18 cellular contexts compared by ENCODE assay signal in the genomic region with DNA sequence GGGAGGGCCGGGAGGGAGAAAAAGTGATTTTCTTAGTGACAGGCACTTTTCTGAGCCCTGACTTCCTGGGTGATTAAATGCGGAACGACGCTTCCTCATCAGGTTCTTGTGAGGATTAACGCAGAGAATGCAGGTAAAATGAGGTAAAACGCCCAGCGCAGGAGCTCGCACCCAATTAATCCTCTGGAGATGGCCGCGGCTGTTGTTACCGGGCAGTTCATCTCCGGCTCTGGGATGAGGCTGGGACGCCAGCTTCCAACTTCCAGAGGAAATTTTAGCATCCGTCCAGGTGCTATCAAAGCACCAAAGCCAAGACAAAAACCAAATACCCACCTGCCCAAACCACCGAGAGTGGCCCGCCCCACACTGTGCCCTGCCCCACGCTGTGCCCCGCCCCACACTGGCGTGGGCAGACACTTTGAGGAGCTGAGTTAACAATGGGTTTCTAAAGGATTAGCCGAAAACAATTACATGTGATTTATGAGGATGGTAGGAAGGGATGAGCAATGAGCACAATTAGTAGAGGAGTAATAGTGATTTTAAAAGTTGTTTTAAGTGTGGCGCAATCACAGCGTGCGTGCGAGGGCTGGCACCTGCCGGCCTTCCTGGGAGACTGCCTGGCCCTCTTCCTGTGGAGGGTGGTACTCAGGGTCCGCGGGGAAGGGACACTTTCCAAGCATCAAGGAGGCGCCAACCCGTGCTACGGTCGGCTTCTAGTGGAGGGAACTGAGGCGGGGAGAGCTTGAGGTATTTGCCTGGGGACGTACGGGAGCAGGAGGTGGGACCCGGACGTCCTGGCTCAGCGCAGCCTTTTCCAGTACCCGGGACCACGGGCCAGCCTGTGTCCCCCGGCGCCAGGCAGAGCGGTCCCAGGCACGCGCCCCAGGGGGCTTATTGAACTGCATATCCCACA. TPM values are rescaled to one million over a fixed set of nuclear protein-coding genes. Genes with fewer than 3 reads are reported as not detected.
A peak's percentile ranks its signal among the peaks of the same experiment; 100 is the strongest.
DNase-seq lines count a peak whose midpoint lies in the region; ATAC-seq and TF ChIP-seq lines count a peak whose summit lies in the region.
"Had no signal": no experiment of that assay in that cellular context is flagged by ENCODE, and none has a peak within 500 bp of the region (broad histone marks: within the 10 kb centered on the region; RNA-seq: fewer than 3 reads in every experiment).

No MANE protein-coding gene starts in this region.

- intact Hi-C loops in Right ventricle myocardium inferior (cut with DNase I), result no loop called here
- intact Hi-C loops in left ventricle myocardium superior (cut with micrococcal nuclease), result no loop called here
- intact Hi-C loops in body of pancreas (cut with DNase I), result no loop called here

- TF ChIP-seq CTCF in LNCaP clone FGC (IDR thresholded peaks at IDR 0.05; ENCODE audit: control insufficient read depth, extremely low read depth, insufficient read depth), result peak; percentile 8; the same call in 1 of the 2 replicates
- TF ChIP-seq CTCF in thoracic aorta (IDR thresholded peaks at IDR 0.05), result no peak
- TF ChIP-seq CTCF in body of pancreas (IDR thresholded peaks at IDR 0.05), result peak in 1 of 7 experiments; percentile 8

- H3K27ac ChIP-seq in thoracic aorta, result peak overlapping the region; percentile 77 to 86
- H3K27ac ChIP-seq in body of pancreas, result no peak overlapping the region
- H3K27ac ChIP-seq: heart right ventricle had no signal

- ATAC-seq in Right ventricle myocardium inferior (no peak), left ventricle myocardium superior (no peak), esophagus mucosa (peak; percentile 64), thoracic aorta (ENCODE audit: insufficient number of reproducible peaks, low FRiP score, low read depth) (no peak), body of pancreas (no peak)
- ATAC-seq: left colon had no signal

- H3K4me1 ChIP-seq in thoracic aorta (ENCODE audit: control insufficient read depth in 1 of 2, low read depth in 2 of 2) (peaks cover 44 to 84% of the 10 kb centered on the region in 2 donors), body of pancreas (peaks cover 7% of the 10 kb centered on the region)

- 9 to 16% methylated on average over 18 to 44 of the region's 44 CpGs for WGBS in body of pancreas, 2 donors

- TF ChIP-seq POLR2A in body of pancreas (IDR thresholded peaks at IDR 0.05), result no peak

- H3K27me3 ChIP-seq in thoracic aorta (replicated peaks; ENCODE audit: insufficient read depth) (no peaks in the 10 kb centered on the region), body of pancreas (peaks cover 0 to 3% of the 10 kb centered on the region in 2 donors)

- no peaks in the 10 kb centered on the region for H3K9me3 ChIP-seq in thoracic aorta
- H3K9me3 ChIP-seq in body of pancreas, result no peaks in the 10 kb centered on the region
- H3K9me3 ChIP-seq: heart right ventricle had no signal

- peak; percentile 1 for DNase-seq in Right ventricle myocardium inferior (ENCODE audit: missing footprints)
- DNase-seq in left ventricle myocardium superior, result no peak
- DNase-seq in LNCaP clone FGC (ENCODE audit: low read depth), result no peak
- DNase-seq in thoracic aorta (ENCODE audit: low spot score), result no peak
- DNase-seq in body of pancreas, result no peak
- DNase-seq in inferior parietal cortex (ENCODE audit: extremely low spot score), result no peak
- no peak for DNase-seq in NCI-H128 (lab: John Stamatoyannopoulos, UW; ENCODE audit: unreplicated experiment)
- DNase-seq: activated CD4-positive, alpha-beta memory T cell treated with anti-CD3 and anti-CD28 coated beads for 36 hours; activated T-cell treated with anti-CD3 and anti-CD28 coated beads, Interleukin-2, amount 50 U/mL, for 48 hours; central memory CD4-positive, alpha-beta T cell; effector memory CD4-positive, alpha-beta T cell; heart right ventricle; KBM-7; left colon; NCI-H1105 treated with DMSO at 0.1 percent for 48 hours; stimulated activated CD4-positive, alpha-beta T cell treated with anti-CD3 and anti-CD28 coated beads, Interleukin-4, amount 100 ng/mL, for 24 hours; stimulated activated CD8-positive, alpha-beta memory T cell treated with anti-CD3 and anti-CD28 coated beads, Interleukin-4, amount 100 ng/mL, for 48 hours had no signal

- H3K36me3 ChIP-seq in thoracic aorta (no peaks in the 10 kb centered on the region), body of pancreas (replicated peaks in 1 of 2; ENCODE audit: insufficient read depth in 1 of 2, low read depth in 2 of 2) (no peaks in the 10 kb centered on the region)
- H3K36me3 ChIP-seq: heart right ventricle had no signal

- H3K4me3 ChIP-seq in LNCaP clone FGC (ENCODE audit: low read depth, low read length), result no peak overlapping the region
- H3K4me3 ChIP-seq in thoracic aorta, result peak overlapping the region; percentile 1
- no peak overlapping the region for H3K4me3 ChIP-seq in body of pancreas
- H3K4me3 ChIP-seq: heart right ventricle had no signal

RNA-seq across cellular contexts. Expression of a gene that starts 41.6 kb away (rescaled TPM):
- 6.9 TPM for total RNA-seq in Right ventricle myocardium inferior
- 5.9 TPM for total RNA-seq in left ventricle myocardium superior
- total RNA-seq in esophagus mucosa, result 0.60 TPM
- 100 to 1,000 TPM; 105 to 232 TPM for total RNA-seq in thoracic aorta
- total RNA-seq in body of pancreas, result 10 to 100 TPM in 1 of 2 donors, 1 to 10 TPM in 1; 6.7 to 10.5 TPM
- total RNA-seq: activated CD4-positive, alpha-beta memory T cell treated with anti-CD3 and anti-CD28 coated beads for 36 hours had no signal

Comparison
In these comparisons a context has a peak if more than half of its experiments do, and no peak if none do; other contexts are left out.
1. H3K27ac ChIP-seq: peak in thoracic aorta (2 of 2); none in body of pancreas (0 of 4).
2. RNA of a gene that starts 41.6 kb away (total RNA-seq): 105 to 232 TPM in thoracic aorta; 6.7 to 10.5 TPM in body of pancreas, 6.9 TPM in Right ventricle myocardium inferior (single experiment), 5.9 TPM in left ventricle myocardium superior (single experiment) and 0.60 TPM in esophagus mucosa (single experiment); every median in the first group is over 4 times any median in the second.